In genomic region chr9:36487482-36488321, GRCh38 we compare ENCODE assay signal across 8 cellular contexts.
A peak's percentile ranks its signal among the peaks of the same experiment; 100 is the strongest.
DNase-seq lines count a peak whose midpoint lies in the region; ATAC-seq and TF ChIP-seq lines count a peak whose summit lies in the region.

No MANE protein-coding gene starts in this region.

- H3K27ac ChIP-seq in adipose tissue (ENCODE audit: low read depth, low read length) (peak overlapping the region; percentile 69), heart right ventricle (peak overlapping the region; percentile 85 to 97 (median 94)), upper lobe of right lung (peak overlapping the region; percentile 95)

- H3K27me3 ChIP-seq in heart right ventricle (no peaks in the 10 kb centered on the region), upper lobe of right lung (no peaks in the 10 kb centered on the region)

- H3K9me3 ChIP-seq in heart right ventricle (no peaks in the 10 kb centered on the region), upper lobe of right lung (no peaks in the 10 kb centered on the region)

- peak overlapping the region; percentile 84 for H3K4me3 Mint-ChIP-seq in progenitor cell of endocrine pancreas (ENCODE audit: low read depth)

- H3K4me3 ChIP-seq in GM12875 (ENCODE audit: low read depth, low read length) (peak overlapping the region; percentile 66), heart right ventricle (peak overlapping the region; percentile 40 to 98 (median 78)), upper lobe of right lung (peak overlapping the region; percentile 62)

- DNase-seq in NCI-H1417 (lab: John Stamatoyannopoulos, UW) (peak; percentile 86 to 91 (median 90)), SW480 (ENCODE audit: low spot score) (peak; percentile 90), heart right ventricle (peak; percentile 91 to 92), progenitor cell of endocrine pancreas (ENCODE audit: low spot score, unreplicated experiment) (peak; percentile 83), upper lobe of right lung (peak; percentile 97)

- peaks cover 18% of the 10 kb centered on the region for H3K4me1 Mint-ChIP-seq in progenitor cell of endocrine pancreas (ENCODE audit: low read depth)

- WGBS in adipose tissue, 3 donors, result 0% methylated on average over 25 to 90 of the region's 93 CpGs
- 0% methylated on average over 74 to 80 of the region's 93 CpGs for WGBS in heart right ventricle, 2 donors

- no peaks in the 10 kb centered on the region for H3K9me3 Mint-ChIP-seq in progenitor cell of endocrine pancreas (ENCODE audit: low read depth)

- intact Hi-C loops in heart right ventricle (cut with DNase I), result loop anchor here in 3 of 10 donors (10.0 kb wide), 1 partner anchor 83 kb away; the partner anchor contains the start of gene RNF38 (in 3 of the 3)
- intact Hi-C loops in upper lobe of right lung (cut with DNase I), result no loop called here

- peaks cover 3% of the 10 kb centered on the region for H3K27me3 Mint-ChIP-seq in progenitor cell of endocrine pancreas

- H3K36me3 ChIP-seq in heart right ventricle (peaks cover 0 to 5% (median 0%) of the 10 kb centered on the region in 9 donors), upper lobe of right lung (no peaks in the 10 kb centered on the region)

- no peaks in the 10 kb centered on the region for H3K36me3 Mint-ChIP-seq in progenitor cell of endocrine pancreas (ENCODE audit: insufficient read depth)

- peak overlapping the region; percentile 93 for H3K27ac Mint-ChIP-seq in progenitor cell of endocrine pancreas

- ATAC-seq in HG02763 (IDR thresholded peaks at IDR 0.05; ENCODE audit: unreplicated experiment) (peak; percentile 84), heart right ventricle (peak; percentile 97 to 99 (median 98)), upper lobe of right lung (peak; percentile 98)

- H3K4me1 ChIP-seq in heart right ventricle (peaks cover 0 to 38% (median 26%) of the 10 kb centered on the region in 9 donors), upper lobe of right lung (peaks cover 22% of the 10 kb centered on the region)

- TF ChIP-seq CTCF in GM12875 (IDR thresholded peaks at IDR 0.05; ENCODE audit: borderline replicate concordance, insufficient read depth, low read depth, low read length) (0 out of 2 replicates have a peak, but pooled peaks have one; percentile 15), heart right ventricle (IDR thresholded peaks at IDR 0.05) (peak in 3 of 9 donors; percentile 7 to 35 (median 15)), progenitor cell of endocrine pancreas (IDR thresholded peaks at IDR 0.05; ENCODE audit: unreplicated experiment) (peak; percentile 12), upper lobe of right lung (IDR thresholded peaks at IDR 0.05) (no peak)

Comparison
In these comparisons a context has a peak if more than half of its experiments do, and no peak if none do; other contexts are left out.
1. Peak in every context shown above with its lines: DNase-seq, ATAC-seq, H3K4me3 ChIP-seq and H3K27ac ChIP-seq.